16 cellular contexts compared by ENCODE assay signal in genomic region chr20:33606114-33606771, GRCh38. TPM values are rescaled to one million over a fixed set of nuclear protein-coding genes. Genes with fewer than 3 reads are reported as not detected.
DNase-seq lines count a peak whose midpoint lies in the region; ATAC-seq lines count a peak whose summit lies in the region.
"Had no signal": no experiment of that assay in that cellular context is flagged by ENCODE, and none has a peak within 500 bp of the region (broad histone marks: within the 10 kb centered on the region; RNA-seq: fewer than 3 reads in every experiment).

No MANE protein-coding gene starts in this region.

- H3K4me1 Mint-ChIP-seq in activated naive CD8-positive, alpha-beta T cell treated with anti-CD3 and anti-CD28 coated beads for 36 hours: peaks cover 17% of the 10 kb centered on the region
- H3K4me1 Mint-ChIP-seq in activated naive CD8-positive, alpha-beta T cell treated with anti-CD3 and anti-CD28 coated beads, Interleukin-2, amount 50 U/mL, for 24 hours: peaks cover 24% of the 10 kb centered on the region

- no peak for ATAC-seq in activated naive CD8-positive, alpha-beta T cell treated with anti-CD3 and anti-CD28 coated beads, Interleukin-2, amount 50 U/mL, for 24 hours
- peak; percentile 42 for ATAC-seq in HG02642 (IDR thresholded peaks at IDR 0.05; ENCODE audit: poor library complexity, unreplicated experiment)
- ATAC-seq: A549, body of pancreas had no signal

- H3K27ac ChIP-seq in substantia nigra (ENCODE audit: low read depth, low read length, poor library complexity, severe bottlenecking) (peak overlapping the region; percentile 7), caudate nucleus (ENCODE audit: low read depth, low read length) (no peak overlapping the region)
- H3K27ac ChIP-seq: A549, body of pancreas, hepatocyte, ovary, stomach had no signal

- H3K27me3 Mint-ChIP-seq in activated naive CD8-positive, alpha-beta T cell treated with anti-CD3 and anti-CD28 coated beads for 36 hours: no peaks in the 10 kb centered on the region
- no peaks in the 10 kb centered on the region for H3K27me3 Mint-ChIP-seq in activated naive CD8-positive, alpha-beta T cell treated with anti-CD3 and anti-CD28 coated beads, Interleukin-2, amount 50 U/mL, for 24 hours

- H3K27ac Mint-ChIP-seq in activated naive CD8-positive, alpha-beta T cell treated with anti-CD3 and anti-CD28 coated beads for 36 hours: peak overlapping the region; percentile 4
- H3K27ac Mint-ChIP-seq in activated naive CD8-positive, alpha-beta T cell treated with anti-CD3 and anti-CD28 coated beads, Interleukin-2, amount 50 U/mL, for 24 hours: no peak overlapping the region

- no peak for DNase-seq in activated naive CD8-positive, alpha-beta T cell treated with anti-CD3 and anti-CD28 coated beads for 36 hours
- no peak for DNase-seq in activated naive CD8-positive, alpha-beta T cell treated with anti-CD3 and anti-CD28 coated beads, Interleukin-2, amount 50 U/mL, for 24 hours
- DNase-seq in MV-4-11 (lab: John Stamatoyannopoulos, UW) (peak; percentile 19), substantia nigra (lab: John Stamatoyannopoulos, UW) (no peak), GM03348 (ENCODE audit: low spot score) (no peak), caudate nucleus (lab: John Stamatoyannopoulos, UW) (no peak), DMS153 (lab: John Stamatoyannopoulos, UW) (no peak)
- DNase-seq: body of pancreas; NCI-H1930; ovary; stimulated activated CD4-positive, alpha-beta T cell treated with anti-CD3 and anti-CD28 coated beads, Interleukin-2, amount 100 ng/mL, for 24 hours; stomach had no signal

- H3K9me3 Mint-ChIP-seq in activated naive CD8-positive, alpha-beta T cell treated with anti-CD3 and anti-CD28 coated beads for 36 hours: no peaks in the 10 kb centered on the region
- no peaks in the 10 kb centered on the region for H3K9me3 Mint-ChIP-seq in activated naive CD8-positive, alpha-beta T cell treated with anti-CD3 and anti-CD28 coated beads, Interleukin-2, amount 50 U/mL, for 24 hours

- no peaks in the 10 kb centered on the region for H3K36me3 Mint-ChIP-seq in activated naive CD8-positive, alpha-beta T cell treated with anti-CD3 and anti-CD28 coated beads for 36 hours
- H3K36me3 Mint-ChIP-seq in activated naive CD8-positive, alpha-beta T cell treated with anti-CD3 and anti-CD28 coated beads, Interleukin-2, amount 50 U/mL, for 24 hours (ENCODE audit: low read depth): peaks cover 6% of the 10 kb centered on the region

- no peak overlapping the region for H3K4me3 Mint-ChIP-seq in activated naive CD8-positive, alpha-beta T cell treated with anti-CD3 and anti-CD28 coated beads for 36 hours
- H3K4me3 Mint-ChIP-seq in activated naive CD8-positive, alpha-beta T cell treated with anti-CD3 and anti-CD28 coated beads, Interleukin-2, amount 50 U/mL, for 24 hours: no peak overlapping the region

RNA-seq across cellular contexts. Expression of gene C20orf144, which starts 55.9 kb away (rescaled TPM):
- under 1 TPM; 0.10 to 0.21 TPM for total RNA-seq in activated naive CD8-positive, alpha-beta T cell treated with anti-CD3 and anti-CD28 coated beads for 36 hours
- total RNA-seq: epithelial cell of proximal tubule, stomach had no signal
